ENCODE assay signal across 8 cellular contexts in genomic region chr19:44512326-44513298, GRCh38. TPM values are rescaled to one million over a fixed set of nuclear protein-coding genes. Genes with fewer than 3 reads are reported as not detected.
DNase-seq lines count a peak whose midpoint lies in the region; ATAC-seq and TF ChIP-seq lines count a peak whose summit lies in the region.

No MANE protein-coding gene starts in this region.

- no peaks in the 10 kb centered on the region for H3K27me3 Mint-ChIP-seq in activated T-helper 1 cell treated with anti-CD3 and anti-CD28 coated beads, Interleukin-12 subunit alpha, Interleukin-12 subunit beta, Interleukin-2, Interleukin-4 antibody, amounts not matched to agents 30 ng/mL and 10 ng/mL and 1 ng/mL, durations not matched to agents 14 hours and 24 hours and 36 hours (ENCODE audit: insufficient read depth)

- H3K36me3 ChIP-seq in esophagus squamous epithelium: no peaks in the 10 kb centered on the region

- no peak overlapping the region for H3K27ac Mint-ChIP-seq in activated T-helper 1 cell treated with anti-CD3 and anti-CD28 coated beads, Interleukin-12 subunit alpha, Interleukin-12 subunit beta, Interleukin-2, Interleukin-4 antibody, amounts not matched to agents 30 ng/mL and 10 ng/mL and 1 ng/mL, durations not matched to agents 14 hours and 24 hours and 36 hours

- TF ChIP-seq CTCF in AG09319 (IDR thresholded peaks at IDR 0.05; ENCODE audit: low read depth, low read length) (peak; percentile 29), GM10266 (IDR thresholded peaks at IDR 0.05; ENCODE audit: control insufficient read depth, insufficient read depth, low read depth, missing control alignments) (peak; percentile 32), cardiac fibroblast (IDR thresholded peaks at IDR 0.05; ENCODE audit: low read depth, low read length) (peak; percentile 76), esophagus squamous epithelium (IDR thresholded peaks at IDR 0.05) (peak in 2 of 6 experiments; percentile 20 to 44)

- H3K4me3 ChIP-seq in cardiac fibroblast (replicated peaks in 1 of 2; ENCODE audit: low read depth in 2 of 2, low read length in 2 of 2): no peak overlapping the region
- no peak overlapping the region for H3K4me3 ChIP-seq in esophagus squamous epithelium

- H3K4me3 Mint-ChIP-seq in activated T-helper 1 cell treated with anti-CD3 and anti-CD28 coated beads, Interleukin-12 subunit alpha, Interleukin-12 subunit beta, Interleukin-2, Interleukin-4 antibody, amounts not matched to agents 30 ng/mL and 10 ng/mL and 1 ng/mL, durations not matched to agents 14 hours and 24 hours and 36 hours: no peak overlapping the region

- intact Hi-C loops in esophagus squamous epithelium (cut with DNase I): no loop called here
- intact Hi-C loops in activated T-helper 1 cell treated with anti-CD3 and anti-CD28 coated beads, Interleukin-12 subunit alpha, Interleukin-12 subunit beta, Interleukin-2, Interleukin-4 antibody, amounts not matched to agents 30 ng/mL and 10 ng/mL and 1 ng/mL, durations not matched to agents 14 hours and 24 hours and 36 hours (cut with micrococcal nuclease): no loop called here

- peaks cover 0 to 36% (median 0%) of the 10 kb centered on the region in 4 donors for H3K27me3 ChIP-seq in esophagus squamous epithelium

- no peak overlapping the region for H3K27ac ChIP-seq in esophagus squamous epithelium

- H3K36me3 Mint-ChIP-seq in activated T-helper 1 cell treated with anti-CD3 and anti-CD28 coated beads, Interleukin-12 subunit alpha, Interleukin-12 subunit beta, Interleukin-2, Interleukin-4 antibody, amounts not matched to agents 30 ng/mL and 10 ng/mL and 1 ng/mL, durations not matched to agents 14 hours and 24 hours and 36 hours (ENCODE audit: low read depth): no peaks in the 10 kb centered on the region

- no peak for TF ChIP-seq POLR2A in esophagus squamous epithelium (IDR thresholded peaks at IDR 0.05)

- no peaks in the 10 kb centered on the region for H3K9me3 ChIP-seq in esophagus squamous epithelium

- H3K4me1 ChIP-seq in esophagus squamous epithelium: no peaks in the 10 kb centered on the region

- H3K4me1 Mint-ChIP-seq in activated T-helper 1 cell treated with anti-CD3 and anti-CD28 coated beads, Interleukin-12 subunit alpha, Interleukin-12 subunit beta, Interleukin-2, Interleukin-4 antibody, amounts not matched to agents 30 ng/mL and 10 ng/mL and 1 ng/mL, durations not matched to agents 14 hours and 24 hours and 36 hours (ENCODE audit: low read depth): no peaks in the 10 kb centered on the region

- DNase-seq in AG09319 (ENCODE audit: extremely low read depth, low read depth) (peak; percentile 3), GM10266 (ENCODE audit: extremely low spot score) (no peak), NCI-H69 (lab: John Stamatoyannopoulos, UW) (peak; percentile 57), cardiac fibroblast (ENCODE audit: low read depth in 2 of 2) (peak; percentile 52 to 81), renal cortical epithelial cell (ENCODE audit: low read depth) (peak; percentile 61), esophagus squamous epithelium (lab: John Stamatoyannopoulos, UW) (no peak)
- no peak for DNase-seq in activated T-helper 1 cell treated with anti-CD3 and anti-CD28 coated beads, Interleukin-12 subunit alpha, Interleukin-12 subunit beta, Interleukin-2, Interleukin-4 antibody, amounts not matched to agents 30 ng/mL and 10 ng/mL and 1 ng/mL, durations not matched to agents 14 hours and 24 hours and 36 hours (ENCODE audit: low spot score)

- 26 to 35% methylated on average over 10 to 12 of the region's 12 CpGs for WGBS in esophagus squamous epithelium, 2 donors

- peaks cover 46% of the 10 kb centered on the region for H3K9me3 Mint-ChIP-seq in activated T-helper 1 cell treated with anti-CD3 and anti-CD28 coated beads, Interleukin-12 subunit alpha, Interleukin-12 subunit beta, Interleukin-2, Interleukin-4 antibody, amounts not matched to agents 30 ng/mL and 10 ng/mL and 1 ng/mL, durations not matched to agents 14 hours and 24 hours and 36 hours

- ATAC-seq in HG03460 (IDR thresholded peaks at IDR 0.05; ENCODE audit: unreplicated experiment): no peak

RNA-seq across cellular contexts. Expression of gene ZNF180, which starts 12.3 kb away (rescaled TPM):
- total RNA-seq in renal cortical epithelial cell: 13.0 and 14.4 TPM in 2 replicates
- total RNA-seq in esophagus squamous epithelium: 10 to 100 TPM in 1 of 4 donors, 1 to 10 TPM in 3; 5.9 to 24.2 (median 7.5) TPM
- 8.8 and 10.1 TPM in 2 replicates for total RNA-seq in activated T-helper 1 cell treated with anti-CD3 and anti-CD28 coated beads, Interleukin-12 subunit alpha, Interleukin-12 subunit beta, Interleukin-2, Interleukin-4 antibody, amounts not matched to agents 30 ng/mL and 10 ng/mL and 1 ng/mL, durations not matched to agents 14 hours and 24 hours and 36 hours

RNA-seq across cellular contexts. Expression of gene CEACAM20, which starts 16.9 kb away (rescaled TPM):
- total RNA-seq in renal cortical epithelial cell: not detected in 2 replicates
- not detected for total RNA-seq in esophagus squamous epithelium
- total RNA-seq in activated T-helper 1 cell treated with anti-CD3 and anti-CD28 coated beads, Interleukin-12 subunit alpha, Interleukin-12 subunit beta, Interleukin-2, Interleukin-4 antibody, amounts not matched to agents 30 ng/mL and 10 ng/mL and 1 ng/mL, durations not matched to agents 14 hours and 24 hours and 36 hours: not detected in 2 replicates

Comparison
In these comparisons a context has a peak if more than half of its experiments do, and no peak if none do; other contexts are left out.
1. DNase-seq: peak in AG09319 (single experiment), NCI-H69 (single experiment), cardiac fibroblast (2 of 2) and renal cortical epithelial cell (single experiment); none in GM10266 (single experiment), esophagus squamous epithelium (single experiment) and activated T-helper 1 cell treated with anti-CD3 and anti-CD28 coated beads, Interleukin-12 subunit alpha, Interleukin-12 subunit beta, Interleukin-2, Interleukin-4 antibody, amounts not matched to agents 30 ng/mL and 10 ng/mL and 1 ng/mL, durations not matched to agents 14 hours and 24 hours and 36 hours (single experiment).